26 cellular contexts compared by ENCODE assay signal in genomic region chr6:141988327-141988726, GRCh38.
"Had no signal": no experiment of that assay in that cellular context is flagged by ENCODE, and none has a peak within 500 bp of the region (broad histone marks: within the 10 kb centered on the region; RNA-seq: fewer than 3 reads in every experiment).

No MANE protein-coding gene starts in this region.

- H3K9me3 ChIP-seq: lower lobe of right lung, neutrophil, ovary, sigmoid colon, spleen, suprapubic skin, thoracic aorta, tibial artery, upper lobe of right lung had no signal

- H3K27ac ChIP-seq: lower lobe of right lung, neural progenitor cell, neutrophil, ovary, sigmoid colon, spleen, suprapubic skin, thoracic aorta, tibial artery, upper lobe of right lung had no signal

- H3K4me1 ChIP-seq: lower lobe of right lung, neural progenitor cell, sigmoid colon, spleen, suprapubic skin, tibial artery, upper lobe of right lung had no signal

- H3K4me3 ChIP-seq: lower lobe of right lung, neural progenitor cell, ovary, sigmoid colon, spleen, suprapubic skin, thoracic aorta, tibial artery, upper lobe of right lung had no signal

- H3K36me3 ChIP-seq: lower lobe of right lung, neural progenitor cell, neutrophil, ovary, sigmoid colon, spleen, suprapubic skin, thoracic aorta, tibial artery, upper lobe of right lung had no signal

- ATAC-seq: left ventricle myocardium superior; lower lobe of right lung; natural killer cell; right cardiac atrium; stimulated activated effector memory CD8-positive, alpha-beta T cell treated with anti-CD3 and anti-CD28 coated beads, Interleukin-12 subunit alpha, Interleukin-12 subunit beta, amount 100 ng/mL, for 72 hours; upper lobe of right lung had no signal

- DNase-seq: hypothalamus; immature natural killer cell; left ventricle myocardium superior; lower lobe of right lung; mammary epithelial cell; mesendoderm; naive B cell; natural killer cell; nephron progenitor cell; occipital lobe; ovary; retina; right cardiac atrium; sigmoid colon; small intestine; spleen; stimulated activated CD4-positive, alpha-beta T cell treated with anti-CD3 and anti-CD28 coated beads, Interleukin-4, amount 100 ng/mL, for 24 hours; stimulated activated naive CD4-positive, alpha-beta T cell; tibial artery; trophoblast cell; upper lobe of right lung had no signal

- H3K27me3 ChIP-seq: neural progenitor cell, neutrophil, ovary, sigmoid colon, spleen, suprapubic skin, tibial artery, upper lobe of right lung had no signal

- H3K4me2 ChIP-seq: neural progenitor cell had no signal
